22 cellular contexts compared by ENCODE assay signal in the genomic region with DNA sequence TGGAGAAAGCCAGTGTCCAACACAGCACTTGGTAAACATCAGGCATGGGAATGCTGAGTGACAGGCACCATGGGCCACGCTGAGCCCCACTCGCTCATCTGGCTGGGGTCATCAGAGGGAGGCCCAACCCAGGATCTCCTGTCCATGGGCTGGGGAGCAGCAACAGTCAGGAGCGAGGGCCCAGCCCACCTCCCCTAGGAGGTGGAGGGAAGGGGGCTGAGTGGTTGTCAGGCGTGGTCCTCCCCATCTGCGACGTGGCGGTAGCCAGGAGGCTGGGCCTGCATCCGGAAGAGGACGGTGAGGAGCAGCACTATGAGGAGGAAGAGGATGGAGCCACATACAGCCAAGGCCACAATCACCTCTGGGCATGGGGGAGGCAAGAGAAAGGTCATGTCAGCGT. TPM values are rescaled to one million over a fixed set of nuclear protein-coding genes. Genes with fewer than 3 reads are reported as not detected.
A peak's percentile ranks its signal among the peaks of the same experiment; 100 is the strongest.
DNase-seq lines count a peak whose midpoint lies in the region; ATAC-seq lines count a peak whose summit lies in the region.
"Had no signal": no experiment of that assay in that cellular context is flagged by ENCODE, and none has a peak within 500 bp of the region (broad histone marks: within the 10 kb centered on the region; RNA-seq: fewer than 3 reads in every experiment).

No MANE protein-coding gene starts in this region.

- DNase-seq in stimulated activated naive CD8-positive, alpha-beta T cell treated with anti-CD3 and anti-CD28 coated beads, Interleukin-15, amount 100 ng/mL, for 72 hours = no peak
- DNase-seq in T-helper 17 cell (no peak), C1 segment of cervical spinal cord (lab: John Stamatoyannopoulos, UW) (no peak)
- DNase-seq in stimulated activated naive B cell treated with anti-CD40 and anti-IgM and Interleukin-4, amounts not matched to agents 10 μg/mL and 1 μg/mL and 100 μg/mL, for 72 hours = no peak
- DNase-seq: activated CD4-positive, alpha-beta memory T cell treated with anti-CD3 and anti-CD28 coated beads for 36 hours; activated CD4-positive, CD25-positive, alpha-beta regulatory T cell; activated effector memory CD4-positive, alpha-beta T cell treated with anti-CD3 and anti-CD28 coated beads, Interleukin-2, amount 50 U/mL, for 16 hours; brain microvascular endothelial cell; effector CD8-positive, alpha-beta T cell; erythroblast; foreskin fibroblast; KG1; MM.1S; naive B cell; NCI-H1417 treated with DMSO at 0.1 percent for 48 hours; NCI-H774; nucleus accumbens; upper lobe of right lung had no signal

- peaks cover 20% of the 10 kb centered on the region for H3K4me1 Mint-ChIP-seq in stimulated activated naive CD8-positive, alpha-beta T cell treated with anti-CD3 and anti-CD28 coated beads, Interleukin-15, Interleukin-2, amounts not matched to agents 100 ng/mL and 50 ng/mL, for 24 hours (ENCODE audit: low read depth)
- H3K4me1 Mint-ChIP-seq in stimulated activated naive CD8-positive, alpha-beta T cell treated with anti-CD3 and anti-CD28 coated beads, Interleukin-15, amount 100 ng/mL, for 72 hours = peaks cover 49% of the 10 kb centered on the region
- peaks cover 11% of the 10 kb centered on the region for H3K4me1 Mint-ChIP-seq in T-helper 17 cell
- H3K4me1 Mint-ChIP-seq in stimulated activated naive B cell treated with anti-CD40 and anti-IgM and Interleukin-4, amounts not matched to agents 10 μg/mL and 1 μg/mL and 100 μg/mL, for 72 hours = peaks cover 12 to 22% of the 10 kb centered on the region in 2 donors

- no peak overlapping the region for H3K4me3 Mint-ChIP-seq in stimulated activated naive CD8-positive, alpha-beta T cell treated with anti-CD3 and anti-CD28 coated beads, Interleukin-15, Interleukin-2, amounts not matched to agents 100 ng/mL and 50 ng/mL, for 24 hours
- no peak overlapping the region for H3K4me3 Mint-ChIP-seq in stimulated activated naive CD8-positive, alpha-beta T cell treated with anti-CD3 and anti-CD28 coated beads, Interleukin-15, amount 100 ng/mL, for 72 hours
- H3K4me3 Mint-ChIP-seq in T-helper 17 cell = no peak overlapping the region
- peak overlapping the region; percentile 7 to 54 for H3K4me3 Mint-ChIP-seq in stimulated activated naive B cell treated with anti-CD40 and anti-IgM and Interleukin-4, amounts not matched to agents 10 μg/mL and 1 μg/mL and 100 μg/mL, for 72 hours
- H3K4me3 Mint-ChIP-seq: activated CD4-positive, alpha-beta memory T cell treated with anti-CD3 and anti-CD28 coated beads for 36 hours; CD8-positive, alpha-beta memory T cell; naive B cell had no signal

- H3K9me3 Mint-ChIP-seq in stimulated activated naive CD8-positive, alpha-beta T cell treated with anti-CD3 and anti-CD28 coated beads, Interleukin-15, Interleukin-2, amounts not matched to agents 100 ng/mL and 50 ng/mL, for 24 hours = no peaks in the 10 kb centered on the region
- H3K9me3 Mint-ChIP-seq in stimulated activated naive CD8-positive, alpha-beta T cell treated with anti-CD3 and anti-CD28 coated beads, Interleukin-15, amount 100 ng/mL, for 72 hours = no peaks in the 10 kb centered on the region
- H3K9me3 Mint-ChIP-seq in stimulated activated naive B cell treated with anti-CD40 and anti-IgM and Interleukin-4, amounts not matched to agents 10 μg/mL and 1 μg/mL and 100 μg/mL, for 72 hours = no peaks in the 10 kb centered on the region
- H3K9me3 Mint-ChIP-seq: activated CD4-positive, alpha-beta memory T cell treated with anti-CD3 and anti-CD28 coated beads for 36 hours; CD8-positive, alpha-beta memory T cell; naive B cell had no signal

- no peak for ATAC-seq in stimulated activated naive CD8-positive, alpha-beta T cell treated with anti-CD3 and anti-CD28 coated beads, Interleukin-15, amount 100 ng/mL, for 72 hours
- ATAC-seq in T-helper 17 cell (no peak), GM18519 (IDR thresholded peaks at IDR 0.05; ENCODE audit: low FRiP score, unreplicated experiment) (no peak)
- ATAC-seq in stimulated activated naive B cell treated with anti-CD40 and anti-IgM and Interleukin-4, amounts not matched to agents 10 μg/mL and 1 μg/mL and 100 μg/mL, for 72 hours (replicated peaks) = no peak
- ATAC-seq: left lobe of liver, upper lobe of right lung had no signal

- no peaks in the 10 kb centered on the region for H3K27me3 Mint-ChIP-seq in stimulated activated naive CD8-positive, alpha-beta T cell treated with anti-CD3 and anti-CD28 coated beads, Interleukin-15, Interleukin-2, amounts not matched to agents 100 ng/mL and 50 ng/mL, for 24 hours
- no peaks in the 10 kb centered on the region for H3K27me3 Mint-ChIP-seq in stimulated activated naive CD8-positive, alpha-beta T cell treated with anti-CD3 and anti-CD28 coated beads, Interleukin-15, amount 100 ng/mL, for 72 hours
- no peaks in the 10 kb centered on the region for H3K27me3 Mint-ChIP-seq in T-helper 17 cell
- no peaks in the 10 kb centered on the region for H3K27me3 Mint-ChIP-seq in stimulated activated naive B cell treated with anti-CD40 and anti-IgM and Interleukin-4, amounts not matched to agents 10 μg/mL and 1 μg/mL and 100 μg/mL, for 72 hours
- H3K27me3 Mint-ChIP-seq: activated CD4-positive, alpha-beta memory T cell treated with anti-CD3 and anti-CD28 coated beads for 36 hours; naive B cell had no signal

- peaks cover 71% of the 10 kb centered on the region for H3K36me3 Mint-ChIP-seq in stimulated activated naive CD8-positive, alpha-beta T cell treated with anti-CD3 and anti-CD28 coated beads, Interleukin-15, Interleukin-2, amounts not matched to agents 100 ng/mL and 50 ng/mL, for 24 hours (ENCODE audit: low read depth)
- peaks cover 16% of the 10 kb centered on the region for H3K36me3 Mint-ChIP-seq in T-helper 17 cell (ENCODE audit: low read depth)
- H3K36me3 Mint-ChIP-seq in stimulated activated naive B cell treated with anti-CD40 and anti-IgM and Interleukin-4, amounts not matched to agents 10 μg/mL and 1 μg/mL and 100 μg/mL, for 72 hours = peaks cover 66 to 86% of the 10 kb centered on the region in 2 donors

- peak overlapping the region; percentile 38 for H3K27ac Mint-ChIP-seq in stimulated activated naive CD8-positive, alpha-beta T cell treated with anti-CD3 and anti-CD28 coated beads, Interleukin-15, Interleukin-2, amounts not matched to agents 100 ng/mL and 50 ng/mL, for 24 hours
- peak overlapping the region in 1 of 2 donors; percentile 84 for H3K27ac Mint-ChIP-seq in stimulated activated naive CD8-positive, alpha-beta T cell treated with anti-CD3 and anti-CD28 coated beads, Interleukin-15, amount 100 ng/mL, for 72 hours
- H3K27ac Mint-ChIP-seq in T-helper 17 cell = peak overlapping the region; percentile 94
- H3K27ac Mint-ChIP-seq in stimulated activated naive B cell treated with anti-CD40 and anti-IgM and Interleukin-4, amounts not matched to agents 10 μg/mL and 1 μg/mL and 100 μg/mL, for 72 hours = peak overlapping the region; percentile 89

- no peaks in the 10 kb centered on the region for H3K9me3 ChIP-seq in T-helper 17 cell (ENCODE audit: control insufficient read depth, low read length, poor library complexity, severe bottlenecking)
- H3K9me3 ChIP-seq: upper lobe of right lung had no signal

RNA-seq across cellular contexts. Expression of a gene that starts 8.7 kb away (rescaled TPM):
- total RNA-seq in T-helper 17 cell = 10 to 100 TPM; 19.6 to 23.1 TPM

RNA-seq across cellular contexts. Expression of a gene that starts 17.9 kb away (rescaled TPM):
- 1 to 10 TPM; 2.2 to 4.3 TPM for total RNA-seq in T-helper 17 cell

RNA-seq across cellular contexts. Expression of a gene that starts 25.1 kb away (rescaled TPM):
- total RNA-seq in T-helper 17 cell = 10 to 100 TPM; 75.3 to 77.0 TPM

RNA-seq across cellular contexts. Expression of a gene that starts 30.0 kb away (rescaled TPM):
- total RNA-seq in T-helper 17 cell = 100 to 1,000 TPM; 155 to 209 TPM

RNA-seq across cellular contexts. Expression of a gene that starts 53.7 kb away (rescaled TPM):
- 1 to 10 TPM in 1 of 2 donors, under 1 TPM in 1; 0.30 to 1.4 TPM for total RNA-seq in T-helper 17 cell

Comparison
In these comparisons a context has a peak if more than half of its experiments do, and no peak if none do; other contexts are left out.
1. H3K4me3 Mint-ChIP-seq: peak in stimulated activated naive B cell treated with anti-CD40 and anti-IgM and Interleukin-4, amounts not matched to agents 10 μg/mL and 1 μg/mL and 100 μg/mL, for 72 hours (2 of 2); none in stimulated activated naive CD8-positive, alpha-beta T cell treated with anti-CD3 and anti-CD28 coated beads, Interleukin-15, Interleukin-2, amounts not matched to agents 100 ng/mL and 50 ng/mL, for 24 hours (single experiment), stimulated activated naive CD8-positive, alpha-beta T cell treated with anti-CD3 and anti-CD28 coated beads, Interleukin-15, amount 100 ng/mL, for 72 hours (0 of 2) and T-helper 17 cell (single experiment).